In the genomic region with DNA sequence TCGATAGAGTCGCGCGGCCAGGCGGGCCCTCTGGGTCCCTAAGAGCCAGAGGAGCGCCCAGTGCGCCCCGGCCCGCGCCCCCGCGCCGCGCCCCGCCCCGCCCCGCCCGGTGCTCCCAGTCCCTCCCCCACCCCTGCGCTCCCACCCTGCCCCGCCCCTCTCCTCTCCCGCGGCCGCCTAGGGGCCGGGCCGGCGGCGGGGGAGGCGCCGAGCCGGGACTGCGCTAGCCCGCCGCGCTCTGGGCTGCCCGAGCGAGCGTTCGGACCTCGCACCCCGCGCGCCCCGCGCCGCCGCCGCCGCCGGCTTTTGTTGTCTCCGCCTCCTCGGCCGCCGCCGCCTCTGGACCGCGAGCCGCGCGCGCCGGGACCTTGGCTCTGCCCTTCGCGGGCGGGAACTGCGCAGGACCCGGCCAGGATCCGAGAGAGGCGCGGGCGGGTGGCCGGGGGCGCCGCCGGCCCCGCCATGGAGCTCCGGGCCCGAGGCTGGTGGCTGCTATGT, we compare ENCODE assay signal across 8 cellular contexts. TPM values are rescaled to one million over a fixed set of nuclear protein-coding genes. Genes with fewer than 3 reads are reported as not detected.
A peak's percentile ranks its signal among the peaks of the same experiment; 100 is the strongest.
DNase-seq lines count a peak whose midpoint lies in the region; ATAC-seq and TF ChIP-seq lines count a peak whose summit lies in the region.

A gene with protein sequence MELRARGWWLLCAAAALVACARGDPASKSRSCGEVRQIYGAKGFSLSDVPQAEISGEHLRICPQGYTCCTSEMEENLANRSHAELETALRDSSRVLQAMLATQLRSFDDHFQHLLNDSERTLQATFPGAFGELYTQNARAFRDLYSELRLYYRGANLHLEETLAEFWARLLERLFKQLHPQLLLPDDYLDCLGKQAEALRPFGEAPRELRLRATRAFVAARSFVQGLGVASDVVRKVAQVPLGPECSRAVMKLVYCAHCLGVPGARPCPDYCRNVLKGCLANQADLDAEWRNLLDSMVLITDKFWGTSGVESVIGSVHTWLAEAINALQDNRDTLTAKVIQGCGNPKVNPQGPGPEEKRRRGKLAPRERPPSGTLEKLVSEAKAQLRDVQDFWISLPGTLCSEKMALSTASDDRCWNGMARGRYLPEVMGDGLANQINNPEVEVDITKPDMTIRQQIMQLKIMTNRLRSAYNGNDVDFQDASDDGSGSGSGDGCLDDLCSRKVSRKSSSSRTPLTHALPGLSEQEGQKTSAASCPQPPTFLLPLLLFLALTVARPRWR (plus strand): TSS at position 207 of the 498 bp plus-strand sequence. CDS start 256 bp downstream, at position 463.

- H3K4me3 ChIP-seq in LNCaP clone FGC (ENCODE audit: low read depth, low read length): peak within 1 kb of the TSS; percentile 49

- H3K4me3 Mint-ChIP-seq in Calu3 (ENCODE audit: low read depth, unreplicated experiment): peak within 1 kb of the TSS; percentile 75

- H3K4me1 Mint-ChIP-seq in Calu3 (ENCODE audit: low read depth, unreplicated experiment): peaks cover 21% of the 10 kb centered on the region

- no TSS peak for BruUV-seq in Calu3 (replicated peaks; lab: Mats Ljungman, UMichigan)

- DNase-seq in Calu3 (peak; percentile 77), GM20000 (ENCODE audit: low spot score) (peak; percentile 91), LNCaP clone FGC (ENCODE audit: low read depth) (no peak), T1000 (lab: John Stamatoyannopoulos, UW) (peak; percentile 82), dermis microvascular lymphatic vessel endothelial cell (ENCODE audit: low read depth in 2 of 2) (peak in 1 of 2 donors; percentile 66), left lobe of liver (ENCODE audit: low spot score) (peak; percentile 85), NCI-H1694 treated with DMSO at 0.1 percent for 48 hours (lab: John Stamatoyannopoulos, UW) (no peak)
- peak; percentile 27 to 36 for DNase-seq in stimulated activated CD8-positive, alpha-beta memory T cell treated with anti-CD3 and anti-CD28 coated beads, Interleukin-15, amount 100 ng/mL, for 48 hours (ENCODE audit: low read depth in 2 of 2)

- H3K9me3 Mint-ChIP-seq in Calu3 (ENCODE audit: low read depth, unreplicated experiment): no peaks in the 10 kb centered on the region

- peaks cover 14% of the 10 kb centered on the region for H3K27me3 Mint-ChIP-seq in Calu3 (ENCODE audit: unreplicated experiment)

- no peak for TF ChIP-seq CTCF in Calu3 (IDR thresholded peaks at IDR 0.05; ENCODE audit: unreplicated experiment)
- TF ChIP-seq CTCF in GM20000 (IDR thresholded peaks at IDR 0.05; ENCODE audit: extremely low read depth, missing control alignments): no peak
- no peak for TF ChIP-seq CTCF in LNCaP clone FGC (IDR thresholded peaks at IDR 0.05; ENCODE audit: control insufficient read depth, extremely low read depth, insufficient read depth)

- H3K27ac Mint-ChIP-seq in Calu3 (ENCODE audit: unreplicated experiment): peak within 1 kb of the TSS; percentile 36

- peaks cover 45% of the 10 kb centered on the region for H3K36me3 Mint-ChIP-seq in Calu3 (ENCODE audit: insufficient read depth, unreplicated experiment)

- peak; percentile 76 for ATAC-seq in left lobe of liver

- CTCF ChIA-PET in Calu3 (lab: Charles Lee): no interaction called here

- intact Hi-C loops in Calu3 (cut with micrococcal nuclease; ENCODE audit: unreplicated experiment): loop anchor here (10.0 kb wide), 1 partner anchor 131 kb away; no protein-coding TSS in a partner anchor

RNA-seq across cellular contexts. Expression of the gene that starts here (rescaled TPM):
- 41.8 and 51.5 TPM in 2 replicates for total RNA-seq in Calu3 (2022)
- total RNA-seq in dermis microvascular lymphatic vessel endothelial cell: 12.5 and 14.4 TPM in 2 replicates
- 29.4 TPM for total RNA-seq in left lobe of liver

Comparison
In these comparisons a context has a peak if more than half of its experiments do, and no peak if none do; other contexts are left out.
1. DNase-seq: peak in Calu3 (single experiment), GM20000 (single experiment), T1000 (single experiment), left lobe of liver (single experiment) and stimulated activated CD8-positive, alpha-beta memory T cell treated with anti-CD3 and anti-CD28 coated beads, Interleukin-15, amount 100 ng/mL, for 48 hours (2 of 2); none in LNCaP clone FGC (single experiment) and NCI-H1694 treated with DMSO at 0.1 percent for 48 hours (single experiment).